ENCODE assay signal across 8 cellular contexts in the genomic region with DNA sequence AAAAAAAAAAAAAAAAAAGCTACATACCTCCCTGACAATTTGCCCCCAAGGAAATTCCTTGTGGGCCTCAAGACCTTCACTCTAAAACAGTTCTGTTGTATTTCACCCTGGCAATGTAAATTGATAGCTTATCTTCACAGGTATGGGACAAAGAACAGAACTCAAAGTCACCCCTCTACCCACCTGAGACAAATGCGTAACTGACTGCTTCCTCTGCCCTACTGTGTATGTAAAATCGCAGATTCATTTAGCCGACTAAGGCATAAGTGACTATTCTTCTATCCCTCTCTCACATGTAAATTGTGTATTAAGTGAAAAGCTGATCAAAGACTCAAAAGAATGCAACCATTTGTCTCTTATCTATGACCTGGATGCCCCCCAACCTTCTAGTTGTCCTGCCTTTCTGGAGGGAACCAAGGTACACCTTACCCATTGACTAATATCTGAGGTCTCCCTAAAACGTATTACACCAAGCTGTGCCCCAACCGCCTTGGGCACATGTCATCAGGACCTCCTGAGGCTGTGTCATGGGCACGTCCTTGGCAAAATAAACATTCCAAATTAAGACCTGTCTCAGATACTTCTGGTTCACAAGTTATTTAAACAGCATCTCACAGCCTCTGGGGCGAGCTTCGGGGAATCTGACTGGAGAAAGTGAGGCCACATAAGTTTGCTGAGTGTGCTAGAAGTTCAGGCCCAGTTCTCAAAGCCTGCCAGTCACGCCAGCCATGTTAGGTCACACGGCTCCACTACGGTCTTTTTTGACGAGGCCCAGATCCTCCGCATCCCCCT. TPM values are rescaled to one million over a fixed set of nuclear protein-coding genes. Genes with fewer than 3 reads are reported as not detected.
DNase-seq lines count a peak whose midpoint lies in the region; ATAC-seq and TF ChIP-seq lines count a peak whose summit lies in the region.

No MANE protein-coding gene starts in this region.

- H3K27me3 ChIP-seq in left ventricle myocardium inferior (ENCODE audit: low read depth): no peaks in the 10 kb centered on the region

- H3K9me3 Mint-ChIP-seq in activated CD4-positive, alpha-beta memory T cell treated with anti-CD3 and anti-CD28 coated beads, Interleukin-2, amount 10 ng/mL, durations not matched to agents 7 days and 5 days: no peaks in the 10 kb centered on the region

- H3K27ac Mint-ChIP-seq in activated CD4-positive, alpha-beta memory T cell treated with anti-CD3 and anti-CD28 coated beads, Interleukin-2, amount 10 ng/mL, durations not matched to agents 7 days and 5 days: peak overlapping the region; percentile 97

- H3K27ac ChIP-seq in left ventricle myocardium inferior (replicated peaks) (peak overlapping the region; percentile 95), skin epidermis (peak overlapping the region; percentile 69 to 100 (median 98))

- peaks cover 64% of the 10 kb centered on the region for H3K4me1 ChIP-seq in left ventricle myocardium inferior

- H3K36me3 Mint-ChIP-seq in activated CD4-positive, alpha-beta memory T cell treated with anti-CD3 and anti-CD28 coated beads, Interleukin-2, amount 10 ng/mL, durations not matched to agents 7 days and 5 days (ENCODE audit: low read depth): peaks cover 27% of the 10 kb centered on the region

- peak overlapping the region; percentile 84 for H3K4me3 Mint-ChIP-seq in activated CD4-positive, alpha-beta memory T cell treated with anti-CD3 and anti-CD28 coated beads, Interleukin-2, amount 10 ng/mL, durations not matched to agents 7 days and 5 days

- H3K36me3 ChIP-seq in left ventricle myocardium inferior: peaks cover 3% of the 10 kb centered on the region

- DNase-seq in Right ventricle myocardium superior: no peak
- DNase-seq in left ventricle myocardium superior: no peak
- DNase-seq in activated CD4-positive, alpha-beta memory T cell treated with anti-CD3 and anti-CD28 coated beads, Interleukin-2, amount 10 ng/mL, durations not matched to agents 7 days and 5 days: no peak
- no peak for DNase-seq in left ventricle myocardium inferior
- DNase-seq in SHP77 treated with DMSO at 0.1 percent for 48 hours (lab: John Stamatoyannopoulos, UW): no peak

- intact Hi-C loops in Right ventricle myocardium superior (cut with DNase I) (no loop called here), left ventricle myocardium superior (cut with micrococcal nuclease) (no loop called here), left ventricle myocardium inferior (cut with micrococcal nuclease) (no loop called here)

- peak overlapping the region; percentile 93 for H3K4me3 ChIP-seq in left ventricle myocardium inferior
- peak overlapping the region; percentile 52 to 90 (median 78) for H3K4me3 ChIP-seq in skin epidermis

- TF ChIP-seq CTCF in left ventricle myocardium inferior (IDR thresholded peaks at IDR 0.05; ENCODE audit: borderline replicate concordance): no peak

- peak; percentile 0 for ATAC-seq in Right ventricle myocardium superior (ENCODE audit: poor library complexity)
- no peak for ATAC-seq in left ventricle myocardium superior
- peak; percentile 21 for ATAC-seq in HG03135 (IDR thresholded peaks at IDR 0.05; ENCODE audit: unreplicated experiment)
- no peak for ATAC-seq in GM19467 (IDR thresholded peaks at IDR 0.05; ENCODE audit: unreplicated experiment)

- POLR2A ChIA-PET in activated CD4-positive, alpha-beta memory T cell treated with anti-CD3 and anti-CD28 coated beads, Interleukin-2, amount 10 ng/mL, durations not matched to agents 7 days and 5 days (lab: Charles Lee): interaction anchor here (0.7 to 1.7 kb wide), 9 partner anchors 23 to 745 kb away, joined by 3 to 6 read pairs (median 4); partner anchors contain the start of genes AGGF1, AP3B1 and SCAMP1

- H3K4me1 Mint-ChIP-seq in activated CD4-positive, alpha-beta memory T cell treated with anti-CD3 and anti-CD28 coated beads, Interleukin-2, amount 10 ng/mL, durations not matched to agents 7 days and 5 days: peaks cover 53% of the 10 kb centered on the region

- H3K27me3 Mint-ChIP-seq in activated CD4-positive, alpha-beta memory T cell treated with anti-CD3 and anti-CD28 coated beads, Interleukin-2, amount 10 ng/mL, durations not matched to agents 7 days and 5 days: no peaks in the 10 kb centered on the region

- CTCF ChIA-PET in activated CD4-positive, alpha-beta memory T cell treated with anti-CD3 and anti-CD28 coated beads, Interleukin-2, amount 10 ng/mL, durations not matched to agents 7 days and 5 days (lab: Charles Lee): interaction anchor here (1.4 kb wide), 1 partner anchor 283 kb away, joined by 5 read pairs; the partner anchor contains the start of gene WDR41

- no peaks in the 10 kb centered on the region for H3K9me3 ChIP-seq in left ventricle myocardium inferior (replicated peaks)

RNA-seq across cellular contexts. Expression of gene TBCA, which starts 1.0 kb away (rescaled TPM):
- total RNA-seq in Right ventricle myocardium superior: 114 TPM
- total RNA-seq in left ventricle myocardium superior: 119 TPM
- 100 to 1,000 TPM; 168 to 178 TPM for total RNA-seq in activated CD4-positive, alpha-beta memory T cell treated with anti-CD3 and anti-CD28 coated beads, Interleukin-2, amount 10 ng/mL, durations not matched to agents 7 days and 5 days
- total RNA-seq in left ventricle myocardium inferior: 147 TPM

Comparison
In these comparisons a context has a peak if more than half of its experiments do, and no peak if none do; other contexts are left out.
1. ATAC-seq: peak in Right ventricle myocardium superior (single experiment) and HG03135 (single experiment); none in left ventricle myocardium superior (single experiment) and GM19467 (single experiment).